ENCODE assay signal across 8 cellular contexts in genomic region chr3:28349397-28350000, GRCh38. TPM values are rescaled to one million over a fixed set of nuclear protein-coding genes. Genes with fewer than 3 reads are reported as not detected.
DNase-seq lines count a peak whose midpoint lies in the region; ATAC-seq, FAIRE-seq and TF ChIP-seq lines count a peak whose summit lies in the region.

No MANE protein-coding gene starts in this region.

- no peaks in the 10 kb centered on the region for H3K27me3 ChIP-seq in CD4-positive, CD25-positive, alpha-beta regulatory T cell (ENCODE audit: control insufficient read depth, insufficient read depth, low read length)
- no peaks in the 10 kb centered on the region for H3K27me3 ChIP-seq in GM23248 (replicated peaks; ENCODE audit: insufficient read depth)
- no peaks in the 10 kb centered on the region for H3K27me3 ChIP-seq in OCI-LY3 (ENCODE audit: low read depth, low read length)
- H3K27me3 ChIP-seq in neural cell (ENCODE audit: insufficient read depth, low read depth, low read length), result no peaks in the 10 kb centered on the region

- TF ChIP-seq EP300 in neural cell (conservative IDR thresholded peaks at IDR 0.05; ENCODE audit: poor library complexity, severe bottlenecking), result no peak

- FAIRE-seq in endometrium (lab: Jason Lieb, UNC), result peak; percentile 77

- in situ Hi-C loops in GM23248 (cut with MboI), result no loop called here

- H3K9ac ChIP-seq in GM23248 (peak overlapping the region; percentile 99), OCI-LY3 (ENCODE audit: low read length) (peak overlapping the region; percentile 98), neural cell (ENCODE audit: low read length) (peak overlapping the region; percentile 96)

- no peaks in the 10 kb centered on the region for H3K27me3 Mint-ChIP-seq in CD4-positive, CD25-positive, alpha-beta regulatory T cell

- peaks cover 6% of the 10 kb centered on the region for H3K36me3 ChIP-seq in CD4-positive, CD25-positive, alpha-beta regulatory T cell (ENCODE audit: control insufficient read depth, insufficient read depth, low read length)
- H3K36me3 ChIP-seq in GM23248 (ENCODE audit: low read depth) (peaks cover 16% of the 10 kb centered on the region; the same call in 1 of the 2 replicates), OCI-LY3 (replicated peaks; ENCODE audit: low read depth, low read length) (peaks cover 31% of the 10 kb centered on the region), neural cell (ENCODE audit: insufficient read depth, low read length) (no peaks in the 10 kb centered on the region)

- H3K9me2 ChIP-seq in GM23248 (ENCODE audit: insufficient read depth), result no peaks in the 10 kb centered on the region
- H3K9me2 ChIP-seq in neural cell (ENCODE audit: insufficient read depth, low read length), result no peaks in the 10 kb centered on the region

- peak overlapping the region; percentile 76 to 99 (median 98) for H3K27ac Mint-ChIP-seq in CD4-positive, CD25-positive, alpha-beta regulatory T cell

- peaks cover 75% of the 10 kb centered on the region for H3K79me2 ChIP-seq in GM23248 (ENCODE audit: insufficient read depth)
- H3K79me2 ChIP-seq in OCI-LY3 (ENCODE audit: low read length), result peaks cover 45% of the 10 kb centered on the region
- peaks cover 38% of the 10 kb centered on the region for H3K79me2 ChIP-seq in neural cell (replicated peaks; ENCODE audit: insufficient read depth, low read length)

- H2AFZ ChIP-seq in GM23248 (peak overlapping the region; percentile 82), OCI-LY3 (ENCODE audit: low read depth, low read length) (peak overlapping the region; percentile 76), neural cell (ENCODE audit: low read depth, low read length) (peak overlapping the region; percentile 35)

- peak in 1 of 2 donors; percentile 28 for ATAC-seq in CD4-positive, CD25-positive, alpha-beta regulatory T cell (ENCODE audit: low read depth in 2 of 2)
- ATAC-seq in GM19351 (IDR thresholded peaks at IDR 0.05; ENCODE audit: unreplicated experiment) (no peak), HG03565 (IDR thresholded peaks at IDR 0.05; ENCODE audit: unreplicated experiment) (no peak)

- H3K36me3 Mint-ChIP-seq in CD4-positive, CD25-positive, alpha-beta regulatory T cell, result peaks cover 11% of the 10 kb centered on the region

- peaks cover 12 to 59% (median 46%) of the 10 kb centered on the region in 4 donors for H3K4me1 Mint-ChIP-seq in CD4-positive, CD25-positive, alpha-beta regulatory T cell

- peaks cover 33% of the 10 kb centered on the region for H3K4me1 ChIP-seq in CD4-positive, CD25-positive, alpha-beta regulatory T cell (ENCODE audit: control insufficient read depth, insufficient read depth, low read length, poor library complexity, severe bottlenecking)
- H3K4me1 ChIP-seq in GM23248 (ENCODE audit: insufficient read depth) (peaks cover 37% of the 10 kb centered on the region), OCI-LY3 (ENCODE audit: low read length) (peaks cover 21% of the 10 kb centered on the region)

- WGBS in GM23248 (ENCODE audit: low coverage in 1 of 2, low lambda C conversion rate in 2 of 2, missing lambda C conversion rate in 2 of 2), 2 experiments, result 3 to 4% methylated on average over 16 of the region's 16 CpGs

- TF ChIP-seq CTCF in OCI-LY3 (IDR thresholded peaks at IDR 0.05; ENCODE audit: low read depth, low read length) (no peak; the same call in 1 of the 2 replicates), neural cell (IDR thresholded peaks at IDR 0.05; ENCODE audit: poor library complexity, severe bottlenecking) (no peak)

- peak overlapping the region; percentile 93 for H3K4me3 ChIP-seq in CD4-positive, CD25-positive, alpha-beta regulatory T cell (ENCODE audit: low read depth, low read length)
- H3K4me3 ChIP-seq in GM23248 (peak overlapping the region; percentile 88), OCI-LY3 (ENCODE audit: low read length) (peak overlapping the region; percentile 89), neural cell (ENCODE audit: low read length) (peak overlapping the region; percentile 87)

- no peaks in the 10 kb centered on the region for H4K20me1 ChIP-seq in GM23248 (ENCODE audit: insufficient read depth)
- no peaks in the 10 kb centered on the region for H4K20me1 ChIP-seq in OCI-LY3 (ENCODE audit: insufficient read depth, low read length)
- no peaks in the 10 kb centered on the region for H4K20me1 ChIP-seq in neural cell (ENCODE audit: insufficient read depth)

- DNase-seq in CD4-positive, CD25-positive, alpha-beta regulatory T cell, result no peak
- DNase-seq in GM23248, result peak; percentile 72
- no peak for DNase-seq in activated CD4-positive, CD25-positive, alpha-beta regulatory T cell (lab: John Stamatoyannopoulos, UW)

- peak overlapping the region; percentile 94 for H3K27ac ChIP-seq in CD4-positive, CD25-positive, alpha-beta regulatory T cell (ENCODE audit: insufficient read depth, low read length, poor library complexity, severe bottlenecking)
- H3K27ac ChIP-seq in GM23248 (peak overlapping the region; percentile 100), OCI-LY3 (ENCODE audit: low read length) (peak overlapping the region; percentile 82), neural cell (ENCODE audit: low read length) (peak overlapping the region; percentile 95)

- H3K4me2 ChIP-seq in GM23248 (ENCODE audit: unreplicated experiment) (peak overlapping the region; percentile 99), OCI-LY3 (ENCODE audit: low read length) (peak overlapping the region; percentile 80), neural cell (ENCODE audit: low read length) (peak overlapping the region; percentile 88)

- peak overlapping the region; percentile 98 to 99 (median 98) for H3K4me3 Mint-ChIP-seq in CD4-positive, CD25-positive, alpha-beta regulatory T cell

- H3K9me3 ChIP-seq in CD4-positive, CD25-positive, alpha-beta regulatory T cell (ENCODE audit: control insufficient read depth in 2 of 2, low read length in 2 of 2), result peaks cover 4 to 12% of the 10 kb centered on the region in 2 experiments
- no peaks in the 10 kb centered on the region for H3K9me3 ChIP-seq in GM23248 (ENCODE audit: low read depth)
- peaks cover 13% of the 10 kb centered on the region; the same call in 1 of the 2 replicates for H3K9me3 ChIP-seq in OCI-LY3 (ENCODE audit: insufficient read depth, low read length)
- no peaks in the 10 kb centered on the region for H3K9me3 ChIP-seq in neural cell (ENCODE audit: low read length)

- peaks cover 12% of the 10 kb centered on the region; the same call in 1 of the 2 replicates for H3F3A ChIP-seq in GM23248 (ENCODE audit: insufficient read depth)
- no peaks in the 10 kb centered on the region for H3F3A ChIP-seq in neural cell (ENCODE audit: insufficient read depth, low read length, poor library complexity, severe bottlenecking)

- H3K9me3 Mint-ChIP-seq in CD4-positive, CD25-positive, alpha-beta regulatory T cell, result peaks cover 0 to 11% (median 8%) of the 10 kb centered on the region in 7 donors

- no peak for TF ChIP-seq RAD21 in neural cell (conservative IDR thresholded peaks at IDR 0.05)

TF ChIP-seq in neural cell, 6 proteins besides CTCF, POLR2A, EP300 and RAD21:
- TF ChIP-seq TAF1 (IDR thresholded peaks at IDR 0.05; ENCODE audit: low read depth) (no peak), EZH2 (IDR thresholded peaks at IDR 0.05; ENCODE audit: borderline replicate concordance, insufficient read depth, low read length, poor library complexity, severe bottlenecking) (no peak), MXI1 (conservative IDR thresholded peaks at IDR 0.05; ENCODE audit: poor library complexity, severe bottlenecking) (no peak), SMC3 (conservative IDR thresholded peaks at IDR 0.05; ENCODE audit: poor library complexity) (no peak), POLR2AphosphoS5 (IDR thresholded peaks at IDR 0.05) (no peak)
- TF ChIP-seq, protein P1, sequence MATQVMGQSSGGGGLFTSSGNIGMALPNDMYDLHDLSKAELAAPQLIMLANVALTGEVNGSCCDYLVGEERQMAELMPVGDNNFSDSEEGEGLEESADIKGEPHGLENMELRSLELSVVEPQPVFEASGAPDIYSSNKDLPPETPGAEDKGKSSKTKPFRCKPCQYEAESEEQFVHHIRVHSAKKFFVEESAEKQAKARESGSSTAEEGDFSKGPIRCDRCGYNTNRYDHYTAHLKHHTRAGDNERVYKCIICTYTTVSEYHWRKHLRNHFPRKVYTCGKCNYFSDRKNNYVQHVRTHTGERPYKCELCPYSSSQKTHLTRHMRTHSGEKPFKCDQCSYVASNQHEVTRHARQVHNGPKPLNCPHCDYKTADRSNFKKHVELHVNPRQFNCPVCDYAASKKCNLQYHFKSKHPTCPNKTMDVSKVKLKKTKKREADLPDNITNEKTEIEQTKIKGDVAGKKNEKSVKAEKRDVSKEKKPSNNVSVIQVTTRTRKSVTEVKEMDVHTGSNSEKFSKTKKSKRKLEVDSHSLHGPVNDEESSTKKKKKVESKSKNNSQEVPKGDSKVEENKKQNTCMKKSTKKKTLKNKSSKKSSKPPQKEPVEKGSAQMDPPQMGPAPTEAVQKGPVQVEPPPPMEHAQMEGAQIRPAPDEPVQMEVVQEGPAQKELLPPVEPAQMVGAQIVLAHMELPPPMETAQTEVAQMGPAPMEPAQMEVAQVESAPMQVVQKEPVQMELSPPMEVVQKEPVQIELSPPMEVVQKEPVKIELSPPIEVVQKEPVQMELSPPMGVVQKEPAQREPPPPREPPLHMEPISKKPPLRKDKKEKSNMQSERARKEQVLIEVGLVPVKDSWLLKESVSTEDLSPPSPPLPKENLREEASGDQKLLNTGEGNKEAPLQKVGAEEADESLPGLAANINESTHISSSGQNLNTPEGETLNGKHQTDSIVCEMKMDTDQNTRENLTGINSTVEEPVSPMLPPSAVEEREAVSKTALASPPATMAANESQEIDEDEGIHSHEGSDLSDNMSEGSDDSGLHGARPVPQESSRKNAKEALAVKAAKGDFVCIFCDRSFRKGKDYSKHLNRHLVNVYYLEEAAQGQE (IDR thresholded peaks at IDR 0.05; ENCODE audit: borderline replicate concordance), result no peak
TF ChIP-seq in neural cell: peak in this region for 0.

RNA-seq across cellular contexts. Expression of gene AZI2, which starts 0.9 kb away (rescaled TPM):
- 27.0 TPM for total RNA-seq in CD4-positive, CD25-positive, alpha-beta regulatory T cell
- polyA plus RNA-seq in CD4-positive, CD25-positive, alpha-beta regulatory T cell, result 10 to 100 TPM; 60.4 to 65.9 (median 62.2) TPM
- 33.5 and 42.9 TPM in 2 replicates for total RNA-seq in GM23248 (2014; rRNA removed; shearing (Covaris generic))
- 88.4 and 95.4 TPM in 2 replicates for polyA plus RNA-seq in GM23248 (2016; fragmentation: Nextera tagmentation; extraction: Ambion mirVana)
- 65.5 and 134 TPM in 2 replicates for polyA plus RNA-seq in neural cell
- 60.9 and 84.5 TPM in 2 replicates for polyA minus RNA-seq in neural cell

RNA-seq across cellular contexts. Expression of gene ZCWPW2, which starts 1.0 kb away (rescaled TPM):
- total RNA-seq in CD4-positive, CD25-positive, alpha-beta regulatory T cell, result 0.37 TPM
- polyA plus RNA-seq in CD4-positive, CD25-positive, alpha-beta regulatory T cell, result 1 to 10 TPM in 1 of 4 donors, under 1 TPM in 3; 0.70 to 1.2 (median 0.97) TPM
- 3.5 and 4.2 TPM in 2 replicates for total RNA-seq in GM23248 (2014; rRNA removed; shearing (Covaris generic))
- polyA plus RNA-seq in GM23248 (2016; fragmentation: Nextera tagmentation; extraction: Ambion mirVana), result 2.1 TPM in 2 replicates
- 0.48 and 1.0 TPM in 2 replicates for polyA plus RNA-seq in neural cell
- not detected in 2 replicates for polyA minus RNA-seq in neural cell
